In the genomic region with DNA sequence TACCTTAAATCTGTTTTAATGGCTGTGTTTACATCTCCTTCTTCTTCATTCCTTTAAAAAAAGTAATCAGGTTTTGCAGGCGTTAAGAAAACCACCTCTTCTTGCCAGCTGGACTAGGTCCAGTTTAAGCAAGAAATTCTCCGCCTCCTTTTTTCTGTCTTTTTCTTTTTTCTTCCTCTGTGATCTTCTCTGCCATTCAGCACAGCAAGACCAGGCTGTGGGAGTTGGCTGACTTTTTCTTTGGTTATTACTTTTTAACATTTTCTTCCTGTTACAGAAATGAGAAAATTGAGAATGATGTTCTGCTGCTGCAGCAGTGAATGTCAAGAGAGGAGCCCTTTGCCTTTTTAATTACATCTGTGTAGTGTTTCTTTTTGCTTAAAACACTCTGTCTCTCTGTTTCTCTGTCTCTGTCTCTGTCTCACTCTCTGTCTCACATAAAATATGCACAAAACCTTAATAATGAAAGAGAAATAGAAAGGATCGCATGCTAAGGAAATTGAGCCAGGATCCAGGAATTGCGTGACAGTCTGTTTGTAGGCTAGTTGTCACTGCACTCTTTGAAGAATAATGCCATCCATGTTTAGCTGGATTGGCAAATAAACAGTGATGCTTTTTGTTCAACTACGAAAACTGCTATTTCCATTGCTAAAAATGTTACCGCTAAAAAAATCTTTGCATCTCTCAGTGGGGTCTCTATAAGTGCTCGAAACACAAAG, we compare ENCODE assay signal across 14 cellular contexts.
A peak's percentile ranks its signal among the peaks of the same experiment; 100 is the strongest.
DNase-seq lines count a peak whose midpoint lies in the region; ATAC-seq, FAIRE-seq and TF ChIP-seq lines count a peak whose summit lies in the region.
"Had no signal": no experiment of that assay in that cellular context is flagged by ENCODE, and none has a peak within 500 bp of the region (broad histone marks: within the 10 kb centered on the region; RNA-seq: fewer than 3 reads in every experiment).

No MANE protein-coding gene starts in this region.

- TF ChIP-seq POLR2A in K562 (conservative IDR thresholded peaks at IDR 0.05): no peak

- POLR2A ChIA-PET in K562 (lab: Yijun Ruan, JAX): no interaction called here

- no peak overlapping the region for H2AK5ac ChIP-seq in mesenchymal stem cell (ENCODE audit: low read length, severe bottlenecking)

- H3K27me3 Mint-ChIP-seq in natural killer cell treated with Interleukin-12 subunit alpha and Interleukin-12 subunit beta and Interleukin-15 and Interleukin-18, amount 100 ng/mL, for 72 hours: no peaks in the 10 kb centered on the region
- peaks cover 0 to 4% of the 10 kb centered on the region in 2 donors for H3K27me3 Mint-ChIP-seq in natural killer cell (ENCODE audit: low read depth in 2 of 2)
- no peaks in the 10 kb centered on the region for H3K27me3 Mint-ChIP-seq in type B pancreatic cell
- H3K27me3 Mint-ChIP-seq: B cell had no signal

- no TSS peak for BruUV-seq in K562 (replicated peaks; lab: Mats Ljungman, UMichigan)

- no peak overlapping the region for H2BK12ac ChIP-seq in mesenchymal stem cell (ENCODE audit: low read length in 2 of 2)

- peak overlapping the region in 1 of 2 experiments; percentile 80 for H3K18ac ChIP-seq in mesenchymal stem cell (ENCODE audit: low read depth in 1 of 2, low read length in 2 of 2)

- FAIRE-seq in K562 (lab: Jason Lieb, UNC): peak; percentile 57

- H3K4ac ChIP-seq in mesenchymal stem cell (ENCODE audit: low read depth in 1 of 2, low read length in 2 of 2): peak overlapping the region in 1 of 2 experiments; percentile 57

- TF ChIP-seq CTCF in natural killer cell (IDR thresholded peaks at IDR 0.05) (no peak), K562 (IDR thresholded peaks at IDR 0.05 in 2 of 3, conservative IDR thresholded peaks at IDR 0.05 in 1 of 3; ENCODE audit: insufficient read depth in 2 of 3, low read depth in 1 of 3, low read length in 3 of 3) (no peak), type B pancreatic cell (conservative IDR thresholded peaks at IDR 0.05) (no peak)

- H3K9me3 ChIP-seq in K562 (replicated peaks; ENCODE audit: control insufficient read depth, insufficient read depth, low read depth, low read length) (no peaks in the 10 kb centered on the region), mesenchymal stem cell (ENCODE audit: control insufficient read depth, low read length) (no peaks in the 10 kb centered on the region)
- H3K9me3 ChIP-seq: colonic mucosa, gastroesophageal sphincter had no signal

- ATAC-seq in natural killer cell treated with Interleukin-12 subunit alpha and Interleukin-12 subunit beta and Interleukin-15 and Interleukin-18, amount 100 ng/mL, for 72 hours: no peak
- ATAC-seq in natural killer cell (no peak), K562 (no peak), GM21447 (IDR thresholded peaks at IDR 0.05; ENCODE audit: unreplicated experiment) (no peak)
- ATAC-seq: gastroesophageal sphincter had no signal

- CTCF ChIA-PET in K562 (lab: Yijun Ruan, JAX; ENCODE audit: low intra/inter-chr PET ratio): no interaction called here

- no peak overlapping the region for H4K8ac ChIP-seq in mesenchymal stem cell (ENCODE audit: low read length)

- H3K36me3 ChIP-seq in K562 (ENCODE audit: control insufficient read depth, insufficient read depth, low read length): no peaks in the 10 kb centered on the region
- peaks cover 0 to 8% of the 10 kb centered on the region in 2 experiments for H3K36me3 ChIP-seq in mesenchymal stem cell (ENCODE audit: control insufficient read depth in 1 of 2, insufficient read depth in 2 of 2, low read depth in 1 of 2, low read length in 2 of 2)
- H3K36me3 ChIP-seq: colonic mucosa, gastroesophageal sphincter had no signal

- H3K27ac ChIP-seq in K562 (ENCODE audit: extremely low read depth, low read depth, low read length) (no peak overlapping the region), mesenchymal stem cell (ENCODE audit: low read length, poor library complexity, severe bottlenecking) (peak overlapping the region; percentile 67)
- H3K27ac ChIP-seq: colonic mucosa, gastroesophageal sphincter, RWPE1 had no signal

- WGBS in K562 (ENCODE audit: insufficient coverage, low coverage, missing lambda C conversion rate): 47% methylated on average over 7 of the region's 7 CpGs
- 77% methylated on average over 6 of the region's 7 CpGs for whole genome bisulfite sequencing in mesenchymal stem cell

- H3K4me1 ChIP-seq in K562 (replicated peaks in 1 of 2; ENCODE audit: control insufficient read depth in 2 of 2, insufficient read depth in 2 of 2, low read length in 2 of 2) (peaks cover 0 to 10% of the 10 kb centered on the region in 2 experiments; a peak in 2 of 5 replicates), mesenchymal stem cell (ENCODE audit: control insufficient read depth, insufficient read depth, low read depth, low read length) (peaks cover 6% of the 10 kb centered on the region)
- H3K4me1 ChIP-seq: colonic mucosa had no signal

- peaks cover 6% of the 10 kb centered on the region for H3K36me3 Mint-ChIP-seq in natural killer cell treated with Interleukin-12 subunit alpha and Interleukin-12 subunit beta and Interleukin-15 and Interleukin-18, amount 100 ng/mL, for 72 hours
- no peaks in the 10 kb centered on the region for H3K36me3 Mint-ChIP-seq in natural killer cell
- H3K36me3 Mint-ChIP-seq in type B pancreatic cell: no peaks in the 10 kb centered on the region

- H2BK5ac ChIP-seq in mesenchymal stem cell (ENCODE audit: low read depth, low read length, poor library complexity, severe bottlenecking): no peak overlapping the region

- H3K14ac ChIP-seq in mesenchymal stem cell (ENCODE audit: low read length in 2 of 2): no peak overlapping the region

- H3K4me1 Mint-ChIP-seq in natural killer cell treated with Interleukin-12 subunit alpha and Interleukin-12 subunit beta and Interleukin-15 and Interleukin-18, amount 100 ng/mL, for 72 hours (ENCODE audit: low read depth in 2 of 2): peaks cover 0 to 37% of the 10 kb centered on the region in 2 donors
- H3K4me1 Mint-ChIP-seq in natural killer cell (peaks cover 0 to 8% of the 10 kb centered on the region in 2 donors), type B pancreatic cell (ENCODE audit: unreplicated experiment) (peaks cover 34% of the 10 kb centered on the region)

- DNase-seq in natural killer cell treated with Interleukin-12 subunit alpha and Interleukin-12 subunit beta and Interleukin-15 and Interleukin-18, amount 100 ng/mL, for 72 hours (ENCODE audit: low spot score): no peak
- DNase-seq in natural killer cell (no peak), K562 (ENCODE audit: extremely low read depth in 1 of 4, low spot score in 3 of 4) (no peak), mesenchymal stem cell (peak; percentile 70), type B pancreatic cell (ENCODE audit: extremely low spot score, unreplicated experiment) (no peak), epidermal melanocyte (ENCODE audit: insufficient read length, low spot score) (no peak)
- no peak for DNase-seq in activated CD4-positive, alpha-beta T cell treated with anti-CD3 and anti-CD28 coated beads, Interleukin-2, amount 50 U/mL, for 1 hour
- DNase-seq: activated CD4-positive, CD25-positive, alpha-beta regulatory T cell treated with anti-CD3 and anti-CD28 coated beads, Interleukin-2, amount 50 U/mL, for 72 hours; activated naive CD4-positive, alpha-beta T cell; colonic mucosa had no signal

- in situ Hi-C loops in K562 (cut with MboI): no loop called here

- no peaks in the 10 kb centered on the region for H3K79me2 ChIP-seq in K562 (ENCODE audit: control insufficient read depth, insufficient read depth, low read length)

- no peak overlapping the region for H4K91ac ChIP-seq in mesenchymal stem cell (ENCODE audit: low read length)

- H3K79me1 ChIP-seq in mesenchymal stem cell (replicated peaks; ENCODE audit: low read length, poor library complexity, severe bottlenecking): peaks cover 5% of the 10 kb centered on the region

- H3K23ac ChIP-seq in mesenchymal stem cell (ENCODE audit: low read length in 2 of 2): no peak overlapping the region

- no peak overlapping the region for H3K9ac ChIP-seq in K562 (ENCODE audit: insufficient read depth in 1 of 2, low read depth in 2 of 2, low read length in 2 of 2)
- H3K9ac ChIP-seq in mesenchymal stem cell (ENCODE audit: low read length): peak overlapping the region; percentile 69

- no peak overlapping the region for H2BK15ac ChIP-seq in mesenchymal stem cell (ENCODE audit: low read depth, poor library complexity, severe bottlenecking)

- H2BK120ac ChIP-seq in mesenchymal stem cell (ENCODE audit: low read depth, low read length): no peak overlapping the region

- no peak for TF ChIP-seq EP300 in K562 (IDR thresholded peaks at IDR 0.05; ENCODE audit: low read length)

- TF ChIP-seq RAD21 in K562 (CRISPR knock-in tag; conservative IDR thresholded peaks at IDR 0.05 in 1 of 2, IDR thresholded peaks at IDR 0.05 in 1 of 2): no peak

- peak overlapping the region in 1 of 2 donors; percentile 63 for H3K27ac Mint-ChIP-seq in natural killer cell treated with Interleukin-12 subunit alpha and Interleukin-12 subunit beta and Interleukin-15 and Interleukin-18, amount 100 ng/mL, for 72 hours
- H3K27ac Mint-ChIP-seq in natural killer cell (no peak overlapping the region), type B pancreatic cell (peak overlapping the region; percentile 3)

- intact Hi-C loops in natural killer cell (cut with micrococcal nuclease) (no loop called here), K562 (cut with micrococcal nuclease) (no loop called here)

- no peaks in the 10 kb centered on the region for H3K9me3 Mint-ChIP-seq in natural killer cell treated with Interleukin-12 subunit alpha and Interleukin-12 subunit beta and Interleukin-15 and Interleukin-18, amount 100 ng/mL, for 72 hours
- H3K9me3 Mint-ChIP-seq in natural killer cell: no peaks in the 10 kb centered on the region
- peaks cover 4% of the 10 kb centered on the region for H3K9me3 Mint-ChIP-seq in type B pancreatic cell

- H4K20me1 ChIP-seq in K562 (replicated peaks; ENCODE audit: control insufficient read depth, insufficient read depth, low read length): no peaks in the 10 kb centered on the region

- no peak overlapping the region for H3K4me3 ChIP-seq in K562
- peak overlapping the region in 1 of 2 experiments; percentile 17 for H3K4me3 ChIP-seq in mesenchymal stem cell (ENCODE audit: insufficient read depth in 1 of 2, low read depth in 1 of 2, low read length in 2 of 2)
- H3K4me3 ChIP-seq: colonic mucosa, gastroesophageal sphincter had no signal

- no peak overlapping the region for H3K4me2 ChIP-seq in K562 (ENCODE audit: insufficient read depth, low read length)
- H3K4me2 ChIP-seq in mesenchymal stem cell (ENCODE audit: low read length, poor library complexity, severe bottlenecking): no peak overlapping the region

- H3K4me3 Mint-ChIP-seq in natural killer cell treated with Interleukin-12 subunit alpha and Interleukin-12 subunit beta and Interleukin-15 and Interleukin-18, amount 100 ng/mL, for 72 hours: peak overlapping the region; percentile 38
- H3K4me3 Mint-ChIP-seq in natural killer cell (no peak overlapping the region), type B pancreatic cell (peak overlapping the region; percentile 15)
- H3K4me3 Mint-ChIP-seq: B cell had no signal

- H3K27me3 ChIP-seq in K562 (ENCODE audit: control insufficient read depth in 2 of 2, insufficient read depth in 2 of 2, low read length in 2 of 2) (0 out of 5 replicates have a peak, but pooled peaks cover 0 to 3% of the 10 kb centered on the region in 2 experiments), mesenchymal stem cell (ENCODE audit: control insufficient read depth in 1 of 2, insufficient read depth in 1 of 2, low read length in 2 of 2) (no peaks in the 10 kb centered on the region)
- H3K27me3 ChIP-seq: colonic mucosa had no signal

- no peak overlapping the region for H2AFZ ChIP-seq in K562 (ENCODE audit: low read depth, low read length)
- H2AFZ ChIP-seq in mesenchymal stem cell (ENCODE audit: low read depth, low read length): no peak overlapping the region

- H3K9me1 ChIP-seq in K562 (ENCODE audit: control insufficient read depth, insufficient read depth, low read length): no peaks in the 10 kb centered on the region
